ENCODE assay signal across 2 cellular contexts in the genomic region with DNA sequence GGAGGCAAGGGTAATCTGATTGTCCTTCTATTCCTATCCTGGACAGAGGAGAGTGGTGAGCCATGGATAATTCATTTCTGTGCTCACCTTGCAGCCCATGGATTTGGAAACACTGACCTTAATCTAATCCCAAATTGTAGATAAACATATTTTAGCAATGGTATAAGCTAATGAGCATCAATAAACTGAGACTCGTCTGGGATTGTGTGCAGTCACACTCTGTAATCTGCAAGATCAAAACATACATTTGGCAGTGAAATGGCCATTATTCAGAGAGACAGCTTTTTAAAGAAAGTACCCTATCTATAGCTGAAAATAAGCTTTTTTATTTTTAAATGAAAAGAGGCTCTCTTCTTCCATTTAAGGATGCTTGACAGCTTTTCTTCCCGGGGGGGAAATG.
TF ChIP-seq lines count a peak whose summit lies in the region.

No MANE protein-coding gene starts in this region.

TF ChIP-seq in SK-N-SH, 30 proteins besides CTCF, POLR2A, EP300 and RAD21 (continued from another document):
- TF ChIP-seq, protein P1, sequence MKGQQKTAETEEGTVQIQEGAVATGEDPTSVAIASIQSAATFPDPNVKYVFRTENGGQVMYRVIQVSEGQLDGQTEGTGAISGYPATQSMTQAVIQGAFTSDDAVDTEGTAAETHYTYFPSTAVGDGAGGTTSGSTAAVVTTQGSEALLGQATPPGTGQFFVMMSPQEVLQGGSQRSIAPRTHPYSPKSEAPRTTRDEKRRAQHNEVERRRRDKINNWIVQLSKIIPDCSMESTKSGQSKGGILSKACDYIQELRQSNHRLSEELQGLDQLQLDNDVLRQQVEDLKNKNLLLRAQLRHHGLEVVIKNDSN (IDR thresholded peaks at IDR 0.05; ENCODE audit: borderline replicate concordance, low read depth) = no peak
- TF ChIP-seq USF2 (IDR thresholded peaks at IDR 0.05; ENCODE audit: borderline replicate concordance, low read depth, low read length) (no peak), GATA2 (CRISPR knock-in tag; IDR thresholded peaks at IDR 0.05) (peak; percentile 51)
TF ChIP-seq in SK-N-SH: peak in this region for 1.

TF ChIP-seq in SK-N-SH treated with all-trans-retinoic acid at 6 μM for 48 hours, 23 proteins besides CTCF, POLR2A, EP300 and RAD21 (continued from another document):
- no peak for TF ChIP-seq SNAI2 (CRISPR knock-in tag; IDR thresholded peaks at IDR 0.05)
- TF ChIP-seq GLIS3 (CRISPR knock-in tag; IDR thresholded peaks at IDR 0.05) = no peak
- TF ChIP-seq, protein P2, sequence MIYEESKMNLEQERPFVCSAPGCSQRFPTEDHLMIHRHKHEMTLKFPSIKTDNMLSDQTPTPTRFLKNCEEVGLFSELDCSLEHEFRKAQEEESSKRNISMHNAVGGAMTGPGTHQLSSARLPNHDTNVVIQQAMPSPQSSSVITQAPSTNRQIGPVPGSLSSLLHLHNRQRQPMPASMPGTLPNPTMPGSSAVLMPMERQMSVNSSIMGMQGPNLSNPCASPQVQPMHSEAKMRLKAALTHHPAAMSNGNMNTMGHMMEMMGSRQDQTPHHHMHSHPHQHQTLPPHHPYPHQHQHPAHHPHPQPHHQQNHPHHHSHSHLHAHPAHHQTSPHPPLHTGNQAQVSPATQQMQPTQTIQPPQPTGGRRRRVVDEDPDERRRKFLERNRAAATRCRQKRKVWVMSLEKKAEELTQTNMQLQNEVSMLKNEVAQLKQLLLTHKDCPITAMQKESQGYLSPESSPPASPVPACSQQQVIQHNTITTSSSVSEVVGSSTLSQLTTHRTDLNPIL (CRISPR knock-in tag; IDR thresholded peaks at IDR 0.05; ENCODE audit: low read depth) = no peak
- TF ChIP-seq ZNF565 (CRISPR knock-in tag; conservative IDR thresholded peaks at IDR 0.05; ENCODE audit: low read depth) = no peak
- TF ChIP-seq ZNF70 (CRISPR knock-in tag; IDR thresholded peaks at IDR 0.05) = no peak
- TF ChIP-seq ISL1 (CRISPR knock-in tag; IDR thresholded peaks at IDR 0.05) = no peak
- TF ChIP-seq, protein P3, sequence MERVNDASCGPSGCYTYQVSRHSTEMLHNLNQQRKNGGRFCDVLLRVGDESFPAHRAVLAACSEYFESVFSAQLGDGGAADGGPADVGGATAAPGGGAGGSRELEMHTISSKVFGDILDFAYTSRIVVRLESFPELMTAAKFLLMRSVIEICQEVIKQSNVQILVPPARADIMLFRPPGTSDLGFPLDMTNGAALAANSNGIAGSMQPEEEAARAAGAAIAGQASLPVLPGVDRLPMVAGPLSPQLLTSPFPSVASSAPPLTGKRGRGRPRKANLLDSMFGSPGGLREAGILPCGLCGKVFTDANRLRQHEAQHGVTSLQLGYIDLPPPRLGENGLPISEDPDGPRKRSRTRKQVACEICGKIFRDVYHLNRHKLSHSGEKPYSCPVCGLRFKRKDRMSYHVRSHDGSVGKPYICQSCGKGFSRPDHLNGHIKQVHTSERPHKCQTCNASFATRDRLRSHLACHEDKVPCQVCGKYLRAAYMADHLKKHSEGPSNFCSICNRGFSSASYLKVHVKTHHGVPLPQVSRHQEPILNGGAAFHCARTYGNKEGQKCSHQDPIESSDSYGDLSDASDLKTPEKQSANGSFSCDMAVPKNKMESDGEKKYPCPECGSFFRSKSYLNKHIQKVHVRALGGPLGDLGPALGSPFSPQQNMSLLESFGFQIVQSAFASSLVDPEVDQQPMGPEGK (CRISPR knock-in tag; IDR thresholded peaks at IDR 0.05; ENCODE audit: borderline replicate concordance) = no peak
- no peak for TF ChIP-seq ARNTL (CRISPR knock-in tag; IDR thresholded peaks at IDR 0.05; ENCODE audit: borderline replicate concordance, low read depth)
- TF ChIP-seq, protein P4, sequence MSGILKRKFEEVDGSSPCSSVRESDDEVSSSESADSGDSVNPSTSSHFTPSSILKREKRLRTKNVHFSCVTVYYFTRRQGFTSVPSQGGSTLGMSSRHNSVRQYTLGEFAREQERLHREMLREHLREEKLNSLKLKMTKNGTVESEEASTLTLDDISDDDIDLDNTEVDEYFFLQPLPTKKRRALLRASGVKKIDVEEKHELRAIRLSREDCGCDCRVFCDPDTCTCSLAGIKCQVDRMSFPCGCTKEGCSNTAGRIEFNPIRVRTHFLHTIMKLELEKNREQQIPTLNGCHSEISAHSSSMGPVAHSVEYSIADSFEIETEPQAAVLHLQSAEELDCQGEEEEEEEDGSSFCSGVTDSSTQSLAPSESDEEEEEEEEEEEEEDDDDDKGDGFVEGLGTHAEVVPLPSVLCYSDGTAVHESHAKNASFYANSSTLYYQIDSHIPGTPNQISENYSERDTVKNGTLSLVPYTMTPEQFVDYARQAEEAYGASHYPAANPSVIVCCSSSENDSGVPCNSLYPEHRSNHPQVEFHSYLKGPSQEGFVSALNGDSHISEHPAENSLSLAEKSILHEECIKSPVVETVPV (CRISPR knock-in tag; IDR thresholded peaks at IDR 0.05) = no peak
- no peak for TF ChIP-seq PPARA (CRISPR knock-in tag; IDR thresholded peaks at IDR 0.05; ENCODE audit: borderline replicate concordance)
- TF ChIP-seq CSDC2 (CRISPR knock-in tag; IDR thresholded peaks at IDR 0.05) = no peak
- no peak for TF ChIP-seq ESRRG (CRISPR knock-in tag; IDR thresholded peaks at IDR 0.05)
